In the genomic region with DNA sequence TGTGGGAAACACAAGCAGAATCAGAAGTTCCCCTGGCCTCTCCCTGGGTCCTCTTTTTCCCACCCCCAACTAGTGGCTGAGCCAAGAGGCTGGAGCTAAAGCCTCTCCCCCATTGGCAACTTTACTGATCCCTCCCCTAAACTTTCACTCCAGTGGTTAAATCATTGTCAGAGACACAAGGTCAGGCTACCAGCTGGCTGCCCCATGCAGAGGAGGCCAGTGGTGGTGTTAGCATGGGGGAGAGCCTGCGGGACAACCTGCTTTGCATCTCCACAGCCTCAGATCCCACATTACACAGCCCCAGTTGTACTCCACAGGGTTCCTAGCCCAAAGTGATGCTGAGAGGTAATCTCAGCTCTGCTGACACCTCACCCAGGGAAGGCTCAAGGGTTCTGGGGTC, we compare ENCODE assay signal across 25 cellular contexts. TPM values are rescaled to one million over a fixed set of nuclear protein-coding genes. Genes with fewer than 3 reads are reported as not detected.
DNase-seq lines count a peak whose midpoint lies in the region; ATAC-seq and TF ChIP-seq lines count a peak whose summit lies in the region.
"Had no signal": no experiment of that assay in that cellular context is flagged by ENCODE, and none has a peak within 500 bp of the region (broad histone marks: within the 10 kb centered on the region; RNA-seq: fewer than 3 reads in every experiment).

No MANE protein-coding gene starts in this region.

- TF ChIP-seq POLR2A in body of pancreas (IDR thresholded peaks at IDR 0.05) = no peak

- H3K27me3 ChIP-seq in body of pancreas = no peaks in the 10 kb centered on the region
- H3K27me3 ChIP-seq: BLaER1 had no signal

- intact Hi-C loops in body of pancreas (cut with DNase I) = no loop called here

- TF ChIP-seq CTCF in HEK293 (tag by site-specific recombination; IDR thresholded peaks at IDR 0.05) (no peak), body of pancreas (IDR thresholded peaks at IDR 0.05) (no peak)

- WGBS in body of pancreas, 2 donors = 0% methylated on average over 1 of the region's 1 CpG; no CpG with 5 or more reads in 1 of the 2 donors

- H3K4me1 ChIP-seq in HEK293 (ENCODE audit: control insufficient read depth, insufficient read depth, low read length) = no peaks in the 10 kb centered on the region
- H3K4me1 ChIP-seq in body of pancreas = no peaks in the 10 kb centered on the region
- H3K4me1 ChIP-seq: BE2C, BLaER1 had no signal

- CTCF ChIA-PET in HEK293 (lab: Yijun Ruan, JAX) = interaction anchor here (1.0 kb wide), 1 partner anchor 144 kb away, joined by 3 read pairs; no protein-coding TSS in a partner anchor

- no peaks in the 10 kb centered on the region for H3K9me3 ChIP-seq in HEK293 (ENCODE audit: control insufficient read depth, insufficient read depth, low read depth, low read length)
- H3K9me3 ChIP-seq in body of pancreas = peaks cover 0 to 13% (median 0%) of the 10 kb centered on the region in 3 donors
- H3K9me3 ChIP-seq: BE2C had no signal

- POLR2A ChIA-PET in HEK293 (lab: Yijun Ruan, JAX) = interaction anchor here (0.8 kb wide), 1 partner anchor 114 kb away, joined by 3 read pairs; no protein-coding TSS in a partner anchor

- H3K4me3 ChIP-seq in HEK293 (ENCODE audit: low read depth, low read length) = no peak overlapping the region
- no peak overlapping the region for H3K4me3 ChIP-seq in body of pancreas
- H3K4me3 ChIP-seq: BLaER1, GM12878 had no signal

- no peak overlapping the region for H3K27ac ChIP-seq in HEK293 (ENCODE audit: extremely low read depth, low read depth, low read length)
- no peak overlapping the region for H3K27ac ChIP-seq in body of pancreas
- H3K27ac ChIP-seq: BLaER1 had no signal

- peak in 2 of 4 donors; percentile 17 to 28 for DNase-seq in body of pancreas
- no peak for DNase-seq in NCI-H2171 treated with DMSO at 0.1 percent for 48 hours (lab: John Stamatoyannopoulos, UW)
- DNase-seq: 8988T; ACHN; BE2C; C1 segment of cervical spinal cord; CD4-positive, alpha-beta memory T cell; CD4-positive, CD25-positive, alpha-beta regulatory T cell; CD8-positive, alpha-beta memory T cell; COR-L47; DMS 273 treated with DMSO at 0.1 percent for 48 hours; DMS153; DMS53; DMS79; DND-41; EL; GDM1 had no signal

- ATAC-seq in body of pancreas = peak; percentile 48
- ATAC-seq in HG03520 (IDR thresholded peaks at IDR 0.05; ENCODE audit: unreplicated experiment) = no peak
- no peak for ATAC-seq in GM18909 (IDR thresholded peaks at IDR 0.05; ENCODE audit: poor library complexity, unreplicated experiment)
- ATAC-seq: GM12878 had no signal

- H3K36me3 ChIP-seq in HEK293 (ENCODE audit: control insufficient read depth in 2 of 2, insufficient read depth in 1 of 2, low read length in 2 of 2) = no peaks in the 10 kb centered on the region
- H3K36me3 ChIP-seq in body of pancreas (replicated peaks in 1 of 2; ENCODE audit: insufficient read depth in 1 of 2, low read depth in 2 of 2) = no peaks in the 10 kb centered on the region
- H3K36me3 ChIP-seq: BE2C, BLaER1 had no signal

TF ChIP-seq in HEK293, 187 proteins besides CTCF, POLR2A, EP300 and RAD21:
- TF ChIP-seq ZNF777 (tag by site-specific recombination; IDR thresholded peaks at IDR 0.05; ENCODE audit: borderline replicate concordance) (no peak), ZBTB17 (tag by site-specific recombination; IDR thresholded peaks at IDR 0.05) (no peak), ZIC2 (tag by site-specific recombination; IDR thresholded peaks at IDR 0.05) (peak; percentile 77), GLIS1 (tag by site-specific recombination; IDR thresholded peaks at IDR 0.05) (peak; percentile 41; the same call in 1 of the 2 replicates), ZNF624 (tag by site-specific recombination; IDR thresholded peaks at IDR 0.05) (no peak), ZNF391 (tag by site-specific recombination; IDR thresholded peaks at IDR 0.05; ENCODE audit: borderline replicate concordance, low read depth) (no peak), ZNF274 (IDR thresholded peaks at IDR 0.05; ENCODE audit: low read length) (no peak), ZNF274 (tag by site-specific recombination; IDR thresholded peaks at IDR 0.05; ENCODE audit: borderline replicate concordance) (no peak)

RNA-seq across cellular contexts. Expression of gene NEUROG3, which starts 21.0 kb away (rescaled TPM):
- not detected for total RNA-seq in body of pancreas
- total RNA-seq: A673; CD4-positive, alpha-beta memory T cell; CD4-positive, CD25-positive, alpha-beta regulatory T cell; CD8-positive, alpha-beta memory T cell; Daoy; G401; GM12878 had no signal
